In genomic region chr15:40512440-40512839, GRCh38 we compare ENCODE assay signal across 1 cellular context.
TF ChIP-seq lines count a peak whose summit lies in the region.

No MANE protein-coding gene starts in this region.

TF ChIP-seq in H1, 55 proteins besides CTCF, POLR2A, EP300 and RAD21:
- no peak for TF ChIP-seq RNF2 (IDR thresholded peaks at IDR 0.05; ENCODE audit: borderline replicate concordance, low read depth, low read length, missing control alignments, poor library complexity, severe bottlenecking)
- TF ChIP-seq SP1 (IDR thresholded peaks at IDR 0.05; ENCODE audit: low read depth, low read length): no peak
- TF ChIP-seq PHF8 (conservative IDR thresholded peaks at IDR 0.05; ENCODE audit: low read depth, low read length): no peak
- TF ChIP-seq NANOG (IDR thresholded peaks at IDR 0.05; ENCODE audit: insufficient read depth, low read depth, low read length, poor library complexity, severe bottlenecking): no peak
